11 cellular contexts compared by ENCODE assay signal in genomic region chr6:161031721-161032495, GRCh38. TPM values are rescaled to one million over a fixed set of nuclear protein-coding genes. Genes with fewer than 3 reads are reported as not detected.
DNase-seq lines count a peak whose midpoint lies in the region; ATAC-seq and TF ChIP-seq lines count a peak whose summit lies in the region.
"Had no signal": no experiment of that assay in that cellular context is flagged by ENCODE, and none has a peak within 500 bp of the region (broad histone marks: within the 10 kb centered on the region; RNA-seq: fewer than 3 reads in every experiment).

No MANE protein-coding gene starts in this region.

- H4K20me1 ChIP-seq in KMS-11 (ENCODE audit: insufficient read depth) (no peaks in the 10 kb centered on the region; the same call in 1 of the 2 replicates), mammary epithelial cell (ENCODE audit: insufficient read depth, low read length) (no peaks in the 10 kb centered on the region)

- POLR2A ChIA-PET in CD4-positive, alpha-beta T cell (lab: Charles Lee) = no interaction called here

- DNase-seq in CD4-positive, alpha-beta T cell = no peak
- DNase-seq in mammary epithelial cell (peak; percentile 48), Peyer's patch (no peak), NCI-H1092 (lab: John Stamatoyannopoulos, UW) (no peak), SHP77 (lab: John Stamatoyannopoulos, UW) (no peak), erythroblast (lab: John Stamatoyannopoulos, UW) (no peak)
- DNase-seq: PC-9 had no signal

- H3K4me1 ChIP-seq in KMS-11 (ENCODE audit: low read depth, poor library complexity, severe bottlenecking) (peaks cover 73% of the 10 kb centered on the region), mammary epithelial cell (ENCODE audit: insufficient read depth, low read length) (peaks cover 43% of the 10 kb centered on the region), mesodermal cell (ENCODE audit: control insufficient read depth, insufficient read depth, low read length, poor library complexity, severe bottlenecking) (peaks cover 8% of the 10 kb centered on the region), Peyer's patch (no peaks in the 10 kb centered on the region)

- ATAC-seq in CD4-positive, alpha-beta T cell (ENCODE audit: poor library complexity) = no peak
- ATAC-seq: HCT116; natural killer cell treated with Interleukin-12 subunit alpha and Interleukin-12 subunit beta and Interleukin-15 and Interleukin-18, amount 100 ng/mL, for 72 hours had no signal

- intact Hi-C loops in CD4-positive, alpha-beta T cell (cut with DNase I, micrococcal nuclease) = no loop called here
- intact Hi-C loops in mammary epithelial cell (cut with micrococcal nuclease) = loop anchor here (5.0 kb wide), 1 partner anchor 85 kb away; no protein-coding TSS in a partner anchor

- H3K36me3 ChIP-seq in KMS-11 (ENCODE audit: insufficient read depth) (no peaks in the 10 kb centered on the region), mammary epithelial cell (ENCODE audit: insufficient read depth, low read length) (no peaks in the 10 kb centered on the region), mesodermal cell (ENCODE audit: control insufficient read depth, insufficient read depth, low read length) (peaks cover 2% of the 10 kb centered on the region), Peyer's patch (no peaks in the 10 kb centered on the region)

- no peak for TF ChIP-seq CTCF in CD4-positive, alpha-beta T cell (IDR thresholded peaks at IDR 0.05)
- TF ChIP-seq CTCF in KMS-11 (conservative IDR thresholded peaks at IDR 0.05; ENCODE audit: low read depth, low read length) (no peak), mammary epithelial cell (conservative IDR thresholded peaks at IDR 0.05 in 1 of 2, IDR thresholded peaks at IDR 0.05 in 1 of 2; ENCODE audit: extremely low read depth in 1 of 2, insufficient read depth in 1 of 2, low read depth in 1 of 2, low read length in 2 of 2) (no peak), Peyer's patch (IDR thresholded peaks at IDR 0.05) (no peak)

- peak overlapping the region; percentile 55 for H3K27ac Mint-ChIP-seq in CD4-positive, alpha-beta T cell
- H3K27ac Mint-ChIP-seq: natural killer cell treated with Interleukin-12 subunit alpha and Interleukin-12 subunit beta and Interleukin-15 and Interleukin-18, amount 100 ng/mL, for 72 hours had no signal

- peaks cover 65% of the 10 kb centered on the region for H3K4me1 Mint-ChIP-seq in CD4-positive, alpha-beta T cell (ENCODE audit: low read depth)

- H3K4me2 ChIP-seq in KMS-11 (peak overlapping the region; percentile 81), mammary epithelial cell (ENCODE audit: insufficient read depth, low read depth, low read length) (peak overlapping the region; percentile 58)
- H3K4me2 ChIP-seq: PC-9 had no signal

- CTCF ChIA-PET in CD4-positive, alpha-beta T cell (lab: Charles Lee) = interaction anchor here (0.9 kb wide), 1 partner anchor 57 kb away, joined by 3 read pairs; no protein-coding TSS in a partner anchor
- CTCF ChIA-PET in mammary epithelial cell (lab: Charles Lee; ENCODE audit: low non-redundant PET) = no interaction called here

- dilution Hi-C loops in mammary epithelial cell (cut with HindIII; ENCODE audit: low sequenced_read_pairs) = no loop called here

- H3K4me3 Mint-ChIP-seq in CD4-positive, alpha-beta T cell = no peak overlapping the region
- H3K4me3 Mint-ChIP-seq: natural killer cell treated with Interleukin-12 subunit alpha and Interleukin-12 subunit beta and Interleukin-15 and Interleukin-18, amount 100 ng/mL, for 72 hours had no signal

- no TSS peak for BruUV-seq in mammary epithelial cell (replicated peaks; lab: Mats Ljungman, UMichigan)

- H3K27ac ChIP-seq in CD4-positive, alpha-beta T cell (ENCODE audit: low read depth, low read length) = no peak overlapping the region
- H3K27ac ChIP-seq in KMS-11 (peak overlapping the region; percentile 86; the same call in 1 of the 2 replicates), mammary epithelial cell (ENCODE audit: insufficient read depth, low read depth, low read length) (peak overlapping the region; percentile 36), mesodermal cell (ENCODE audit: low read depth, low read length, severe bottlenecking) (peak overlapping the region; percentile 3), Peyer's patch (no peak overlapping the region)
- H3K27ac ChIP-seq: PC-9 had no signal

- no peaks in the 10 kb centered on the region for H3K9me3 ChIP-seq in CD4-positive, alpha-beta T cell (ENCODE audit: control insufficient read depth, low read length)
- H3K9me3 ChIP-seq in mammary epithelial cell (replicated peaks; ENCODE audit: insufficient read depth, low read length) (no peaks in the 10 kb centered on the region), mesodermal cell (ENCODE audit: control insufficient read depth, low read length) (no peaks in the 10 kb centered on the region), Peyer's patch (no peaks in the 10 kb centered on the region)

- no peak for TF ChIP-seq POLR2A in Peyer's patch (IDR thresholded peaks at IDR 0.05)
- no peak for TF ChIP-seq POLR2A in erythroblast (IDR thresholded peaks at IDR 0.05; ENCODE audit: low read length)

- in situ Hi-C loops in mammary epithelial cell (cut with MboI; ENCODE audit: low sequenced_read_pairs in 2 of 2) = no loop called here

- WGBS in mammary epithelial cell (ENCODE audit: low coverage, missing lambda C conversion rate) = 32% methylated on average over 3 of the region's 3 CpGs
- whole genome bisulfite sequencing in mesodermal cell (ENCODE audit: insufficient coverage in 2 of 2), 2 experiments = 100% methylated on average over 1 of the region's 3 CpGs; no CpG with 5 or more reads in 1 of the 2 experiments

- H3K79me2 ChIP-seq in KMS-11 (ENCODE audit: insufficient read depth, low read depth) = peaks cover 69% of the 10 kb centered on the region
- peaks cover 77% of the 10 kb centered on the region for H3K79me2 ChIP-seq in mammary epithelial cell (ENCODE audit: insufficient read depth, low read length)

- H3K4me3 ChIP-seq in KMS-11 (IDR thresholded peaks at IDR 0.05; ENCODE audit: insufficient read depth, low read depth, low read length) (no peak overlapping the region), mammary epithelial cell (replicated peaks in 1 of 3; ENCODE audit: insufficient read depth in 1 of 3, low read depth in 2 of 3, low read length in 3 of 3) (peak overlapping the region in 1 of 3 experiments; percentile 11), mesodermal cell (ENCODE audit: extremely low read depth, insufficient read depth, low read length, poor library complexity, severe bottlenecking) (no peak overlapping the region), Peyer's patch (no peak overlapping the region)
- H3K4me3 ChIP-seq: PC-9 had no signal

- H3K9ac ChIP-seq in KMS-11 (no peak overlapping the region), mammary epithelial cell (ENCODE audit: insufficient read depth, low read length) (no peak overlapping the region)

- no peaks in the 10 kb centered on the region for H3K27me3 ChIP-seq in CD4-positive, alpha-beta T cell (ENCODE audit: control insufficient read depth, insufficient read depth, low read length)
- H3K27me3 ChIP-seq in KMS-11 (ENCODE audit: insufficient read depth, low read depth) (no peaks in the 10 kb centered on the region), mammary epithelial cell (ENCODE audit: insufficient read depth, low read length) (no peaks in the 10 kb centered on the region), Peyer's patch (no peaks in the 10 kb centered on the region)

- H3K9me3 Mint-ChIP-seq in CD4-positive, alpha-beta T cell = no peaks in the 10 kb centered on the region
- H3K9me3 Mint-ChIP-seq: natural killer cell treated with Interleukin-12 subunit alpha and Interleukin-12 subunit beta and Interleukin-15 and Interleukin-18, amount 100 ng/mL, for 72 hours had no signal

- H3K36me3 Mint-ChIP-seq in CD4-positive, alpha-beta T cell (ENCODE audit: low read depth) = peaks cover 19% of the 10 kb centered on the region

- no peaks in the 10 kb centered on the region for H3K27me3 Mint-ChIP-seq in CD4-positive, alpha-beta T cell
- H3K27me3 Mint-ChIP-seq: natural killer cell treated with Interleukin-12 subunit alpha and Interleukin-12 subunit beta and Interleukin-15 and Interleukin-18, amount 100 ng/mL, for 72 hours had no signal

- H2AFZ ChIP-seq in KMS-11 (ENCODE audit: low read depth) (no peak overlapping the region), mammary epithelial cell (ENCODE audit: low read depth, low read length) (no peak overlapping the region)
- H2AFZ ChIP-seq: PC-9 had no signal

RNA-seq across cellular contexts. Expression of gene MAP3K4, which starts 40.3 kb away (rescaled TPM):
- 10 to 100 TPM; 75.5 to 80.3 TPM for total RNA-seq in CD4-positive, alpha-beta T cell
- total RNA-seq in mammary epithelial cell = 10 to 100 TPM; 44.4 to 54.0 TPM
- polyA plus RNA-seq in mammary epithelial cell = 12.0 TPM
- 39.8 TPM for polyA minus RNA-seq in mammary epithelial cell
- polyA plus RNA-seq in mesodermal cell (2013, experiment 1 of 2) = 16.2 TPM
- 19.6 TPM for polyA plus RNA-seq in mesodermal cell (2013, experiment 2 of 2)
- 10 to 100 TPM; 24.3 to 99.0 (median 37.4) TPM for total RNA-seq in Peyer's patch

Comparison
In these comparisons a context has a peak if more than half of its experiments do, and no peak if none do; other contexts are left out.
1. H3K27ac ChIP-seq: peak in KMS-11 (single experiment), mammary epithelial cell (single experiment) and mesodermal cell (single experiment); none in CD4-positive, alpha-beta T cell (single experiment) and Peyer's patch (0 of 4).